In the genomic region with DNA sequence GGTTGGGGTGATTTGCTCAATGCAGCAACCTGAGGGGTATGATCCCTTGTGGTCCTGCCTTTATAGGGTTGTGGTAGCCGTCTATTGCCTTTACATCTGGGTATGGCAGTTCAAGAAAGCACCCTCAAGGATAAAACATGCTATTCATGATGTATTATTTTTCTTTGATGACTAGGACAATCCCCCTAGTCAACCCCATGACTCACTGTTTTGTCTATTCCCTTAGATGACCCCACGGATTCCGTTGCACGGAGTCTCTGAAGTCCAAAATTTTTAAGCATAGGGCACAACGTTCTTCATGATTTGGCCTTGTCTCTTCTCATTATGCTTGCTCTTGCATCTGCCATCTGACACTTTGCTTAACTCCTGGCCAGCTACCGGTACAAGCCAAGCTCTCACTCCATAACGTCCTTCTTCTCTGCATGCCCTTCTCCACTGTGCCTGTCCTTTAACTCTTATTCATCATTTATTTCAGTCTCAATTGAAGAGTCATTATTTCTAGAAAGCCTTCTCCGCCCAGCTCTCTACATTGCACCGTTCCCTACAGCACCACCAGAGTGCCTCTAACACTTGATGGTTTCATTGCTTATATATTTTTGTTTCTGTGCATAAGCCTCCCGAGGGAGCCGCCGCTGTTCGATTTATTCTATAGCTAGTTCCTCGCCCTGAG, we compare ENCODE assay signal across 1 cellular context.
TF ChIP-seq lines count a peak whose summit lies in the region.

No MANE protein-coding gene starts in this region.

TF ChIP-seq in GM23338, 12 proteins besides CTCF, POLR2A, EP300 and RAD21 (continued from another document):
- TF ChIP-seq REST (IDR thresholded peaks at IDR 0.05; ENCODE audit: unreplicated experiment) (no peak), POLR2AphosphoS5 (IDR thresholded peaks at IDR 0.05; ENCODE audit: low read depth) (no peak), STAT1 (IDR thresholded peaks at IDR 0.05; ENCODE audit: unreplicated experiment) (no peak), ETS1 (IDR thresholded peaks at IDR 0.05) (no peak)
